ENCODE assay signal across 7 cellular contexts in the genomic region with DNA sequence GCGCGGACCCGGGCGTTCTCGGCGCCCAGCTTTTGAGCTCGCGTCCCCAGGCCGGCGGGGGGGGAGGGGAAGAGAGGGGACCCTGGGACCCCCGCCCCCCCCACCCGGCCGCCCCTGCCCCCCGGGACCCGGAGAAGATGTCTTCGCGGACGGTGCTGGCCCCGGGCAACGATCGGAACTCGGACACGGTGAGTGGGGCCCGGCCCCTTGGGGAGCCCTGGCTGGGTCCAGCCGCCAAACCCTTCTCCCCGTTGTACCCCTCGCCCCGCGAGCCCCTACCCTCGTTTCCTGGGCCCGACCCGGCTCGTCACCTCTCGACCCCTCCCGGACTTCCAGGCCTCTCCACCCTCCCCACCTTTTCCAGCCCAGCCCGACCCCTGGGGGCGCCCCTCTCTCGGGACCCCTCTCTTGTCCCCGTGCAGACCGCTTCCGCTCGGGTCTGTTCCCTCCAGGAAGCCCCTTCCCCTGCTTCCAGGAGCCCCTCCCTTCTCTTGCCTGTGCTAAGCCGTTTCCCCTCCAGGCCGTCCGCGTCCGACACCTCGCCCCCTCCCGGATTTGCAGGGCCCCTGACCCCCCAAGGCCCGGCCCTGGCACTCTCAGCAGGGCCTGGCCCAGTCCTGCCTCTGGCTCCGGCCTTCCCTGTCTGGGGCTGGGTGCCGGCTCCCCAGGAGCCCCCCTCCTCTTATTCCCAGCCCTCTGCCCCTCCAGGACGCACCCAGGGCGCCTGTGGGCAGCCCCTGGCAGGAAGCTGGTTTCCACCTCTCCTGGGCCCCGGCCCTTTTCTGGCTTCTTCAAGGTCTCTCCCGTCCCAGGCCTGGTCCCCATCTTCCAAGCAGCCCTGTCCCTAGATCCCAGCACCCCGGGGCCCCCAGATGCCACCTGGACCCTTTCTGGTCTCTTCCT. TPM values are rescaled to one million over a fixed set of nuclear protein-coding genes. Genes with fewer than 3 reads are reported as not detected.
A peak's percentile ranks its signal among the peaks of the same experiment; 100 is the strongest.
DNase-seq lines count a peak whose midpoint lies in the region; ATAC-seq, FAIRE-seq and TF ChIP-seq lines count a peak whose summit lies in the region.

No MANE protein-coding gene starts in this region.

- H3K9me3 Mint-ChIP-seq in T-helper 2 cell treated with Interferon-gamma antibody and Interleukin-4, amounts not matched to agents 5 μg/mL and 100 μg/mL, for 36 hours: no peaks in the 10 kb centered on the region
- H3K9me3 Mint-ChIP-seq in neural crest cell: no peaks in the 10 kb centered on the region

- no peaks in the 10 kb centered on the region for H3K9me3 ChIP-seq in esophagus (ENCODE audit: control insufficient read depth in 2 of 2, insufficient read depth in 1 of 2, low read depth in 1 of 2, low read length in 1 of 2)

- peak overlapping the region; percentile 62 for H3K27ac Mint-ChIP-seq in T-helper 2 cell treated with Interferon-gamma antibody and Interleukin-4, amounts not matched to agents 5 μg/mL and 100 μg/mL, for 36 hours
- no peak overlapping the region for H3K27ac Mint-ChIP-seq in neural crest cell (ENCODE audit: unreplicated experiment)

- peak overlapping the region; percentile 64 to 65 for H3K4me3 ChIP-seq in esophagus (ENCODE audit: low read depth in 1 of 2, low read length in 2 of 2)

- no peak for FAIRE-seq in GM19239 (lab: Jason Lieb, UNC)

- peaks cover 0 to 14% of the 10 kb centered on the region in 2 donors for H3K4me1 ChIP-seq in esophagus (ENCODE audit: control insufficient read depth in 2 of 2, insufficient read depth in 2 of 2, low read length in 1 of 2)

- peaks cover 24% of the 10 kb centered on the region for H3K4me1 Mint-ChIP-seq in T-helper 2 cell treated with Interferon-gamma antibody and Interleukin-4, amounts not matched to agents 5 μg/mL and 100 μg/mL, for 36 hours (ENCODE audit: low read depth)
- peaks cover 21% of the 10 kb centered on the region for H3K4me1 Mint-ChIP-seq in neural crest cell

- WGBS in esophagus, 2 donors: 1% methylated on average over 40 to 57 of the region's 57 CpGs

- H3K4me3 Mint-ChIP-seq in T-helper 2 cell treated with Interferon-gamma antibody and Interleukin-4, amounts not matched to agents 5 μg/mL and 100 μg/mL, for 36 hours: peak overlapping the region; percentile 84
- peak overlapping the region; percentile 89 for H3K4me3 Mint-ChIP-seq in neural crest cell

- peaks cover 0 to 4% of the 10 kb centered on the region in 2 donors for H3K36me3 ChIP-seq in esophagus (ENCODE audit: control insufficient read depth in 2 of 2, insufficient read depth in 2 of 2, low read length in 1 of 2)

- no peaks in the 10 kb centered on the region for H3K27me3 ChIP-seq in esophagus (ENCODE audit: control insufficient read depth in 1 of 2, insufficient read depth in 2 of 2, low read length in 2 of 2)

- H3K27ac ChIP-seq in esophagus (ENCODE audit: low read depth in 2 of 2, low read length in 1 of 2): peak overlapping the region; percentile 19 to 68

- TF ChIP-seq CTCF in neural crest cell (conservative IDR thresholded peaks at IDR 0.05): no peak

- no peaks in the 10 kb centered on the region for H3K36me3 Mint-ChIP-seq in T-helper 2 cell treated with Interferon-gamma antibody and Interleukin-4, amounts not matched to agents 5 μg/mL and 100 μg/mL, for 36 hours (ENCODE audit: low read depth)
- H3K36me3 Mint-ChIP-seq in neural crest cell (ENCODE audit: low read depth): no peaks in the 10 kb centered on the region

- H3K27me3 Mint-ChIP-seq in T-helper 2 cell treated with Interferon-gamma antibody and Interleukin-4, amounts not matched to agents 5 μg/mL and 100 μg/mL, for 36 hours (ENCODE audit: low read depth): peaks cover 2% of the 10 kb centered on the region
- H3K27me3 Mint-ChIP-seq in neural crest cell (ENCODE audit: low read depth): peaks cover 4% of the 10 kb centered on the region

- DNase-seq in GM19239 (ENCODE audit: insufficient read length, low spot score) (peak; percentile 60), neural crest cell (ENCODE audit: low read depth, low spot score) (peak; percentile 24)
- no peak for DNase-seq in T-helper 2 cell treated with Interferon-gamma antibody and Interleukin-4, amounts not matched to agents 5 μg/mL and 100 μg/mL, for 36 hours (ENCODE audit: low spot score)

- ATAC-seq in HG03342 (IDR thresholded peaks at IDR 0.05; ENCODE audit: unreplicated experiment) (no peak), HG03565 (IDR thresholded peaks at IDR 0.05; ENCODE audit: unreplicated experiment) (no peak), GM19455 (IDR thresholded peaks at IDR 0.05; ENCODE audit: unreplicated experiment) (no peak)

RNA-seq across cellular contexts. Expression of a gene that starts 0.6 kb away (rescaled TPM):
- 10 to 100 TPM; 11.9 to 15.9 TPM for polyA plus RNA-seq in esophagus
- 57.2 and 59.8 TPM in 2 replicates for total RNA-seq in neural crest cell

RNA-seq across cellular contexts. Expression of a gene that starts 6.5 kb away (rescaled TPM):
- 1 to 10 TPM; 1.3 to 1.5 TPM for polyA plus RNA-seq in esophagus
- 0.91 and 1.1 TPM in 2 replicates for total RNA-seq in neural crest cell
